In genomic region chr20:8019178-8019997, GRCh38 we compare ENCODE assay signal across 1 cellular context.
TF ChIP-seq lines count a peak whose summit lies in the region.

Gene TMX4, minus strand, starts transcription at chr20:8019761. Its CDS starts 148 bp downstream, at chr20:8019613.

TF ChIP-seq in HEK293, 187 proteins besides CTCF, POLR2A, EP300 and RAD21 (continued from another document and continues in another):
- TF ChIP-seq PATZ1 (tag by site-specific recombination; IDR thresholded peaks at IDR 0.05) = no peak
- TF ChIP-seq SP7 (tag by site-specific recombination; IDR thresholded peaks at IDR 0.05) = peak; percentile 37; the same call in 1 of the 2 replicates
- no peak for TF ChIP-seq ZSCAN18 (tag by site-specific recombination; IDR thresholded peaks at IDR 0.05)
- TF ChIP-seq SP3 (tag by site-specific recombination; IDR thresholded peaks at IDR 0.05) = peak; percentile 67
- TF ChIP-seq SCRT1 (tag by site-specific recombination; IDR thresholded peaks at IDR 0.05; ENCODE audit: borderline replicate concordance) = no peak
- 0 out of 2 replicates have a peak, but pooled peaks have one; percentile 15 for TF ChIP-seq ZIC2 (tag by site-specific recombination; IDR thresholded peaks at IDR 0.05)
- no peak for TF ChIP-seq ZNF416 (tag by site-specific recombination; IDR thresholded peaks at IDR 0.05)
- TF ChIP-seq ZSCAN16 (tag by site-specific recombination; IDR thresholded peaks at IDR 0.05) = no peak
- no peak for TF ChIP-seq ZNF391 (tag by site-specific recombination; IDR thresholded peaks at IDR 0.05; ENCODE audit: borderline replicate concordance, low read depth)
- no peak for TF ChIP-seq SALL2 (tag by site-specific recombination; IDR thresholded peaks at IDR 0.05; ENCODE audit: borderline replicate concordance)
- TF ChIP-seq HOXA7 (CRISPR knock-in tag; IDR thresholded peaks at IDR 0.05; ENCODE audit: borderline replicate concordance) = no peak
- no peak for TF ChIP-seq PRDM10 (tag by site-specific recombination; IDR thresholded peaks at IDR 0.05)
- TF ChIP-seq ZNF513 (tag by site-specific recombination; IDR thresholded peaks at IDR 0.05) = no peak
- peak; percentile 97 for TF ChIP-seq ZNF692 (tag by site-specific recombination; IDR thresholded peaks at IDR 0.05)
- TF ChIP-seq SP2 (tag by site-specific recombination; IDR thresholded peaks at IDR 0.05) = peak; percentile 57
- no peak for TF ChIP-seq OSR2 (tag by site-specific recombination; IDR thresholded peaks at IDR 0.05)
- TF ChIP-seq IKZF3 (tag by site-specific recombination; IDR thresholded peaks at IDR 0.05) = peak; percentile 50; the same call in 1 of the 2 replicates
- 0 out of 2 replicates have a peak, but pooled peaks have one; percentile 28 for TF ChIP-seq ZSCAN5A (tag by site-specific recombination; IDR thresholded peaks at IDR 0.05)
- 0 out of 2 replicates have a peak, but pooled peaks have one; percentile 2 for TF ChIP-seq ZNF600 (tag by site-specific recombination; IDR thresholded peaks at IDR 0.05)
- TF ChIP-seq ZNF280C (tag by site-specific recombination; IDR thresholded peaks at IDR 0.05) = no peak
- peak; percentile 78 for TF ChIP-seq ZNF335 (tag by site-specific recombination; conservative IDR thresholded peaks at IDR 0.05)
- TF ChIP-seq ZNF664 (tag by site-specific recombination; IDR thresholded peaks at IDR 0.05) = no peak
- no peak for TF ChIP-seq ZNF707 (tag by site-specific recombination; IDR thresholded peaks at IDR 0.05)
- no peak for TF ChIP-seq ZNF510 (tag by site-specific recombination; IDR thresholded peaks at IDR 0.05; ENCODE audit: insufficient replicate concordance)
- TF ChIP-seq HOXC10 (CRISPR knock-in tag; IDR thresholded peaks at IDR 0.05) = peak; percentile 74; the same call in 1 of the 2 replicates
- no peak for TF ChIP-seq ZNF704 (tag by site-specific recombination; IDR thresholded peaks at IDR 0.05)
- TF ChIP-seq ZNF768 (tag by site-specific recombination; IDR thresholded peaks at IDR 0.05) = no peak
- peak; percentile 63; the same call in 1 of the 2 replicates for TF ChIP-seq ZBTB20 (tag by site-specific recombination; IDR thresholded peaks at IDR 0.05)
- no peak for TF ChIP-seq ZFP3 (tag by site-specific recombination; IDR thresholded peaks at IDR 0.05; ENCODE audit: low read depth)
- TF ChIP-seq ZFP41 (tag by site-specific recombination; IDR thresholded peaks at IDR 0.05; ENCODE audit: borderline replicate concordance) = no peak
- TF ChIP-seq ZBTB17 (tag by site-specific recombination; IDR thresholded peaks at IDR 0.05) = peak; percentile 21; the same call in 1 of the 2 replicates
- no peak for TF ChIP-seq FEZF1 (tag by site-specific recombination; IDR thresholded peaks at IDR 0.05)
- TF ChIP-seq ZNF398 (tag by site-specific recombination; IDR thresholded peaks at IDR 0.05) = peak; percentile 28; the same call in 1 of the 2 replicates
- no peak for TF ChIP-seq GFI1B (tag by site-specific recombination; IDR thresholded peaks at IDR 0.05)
- no peak for TF ChIP-seq ZNF174 (tag by site-specific recombination; IDR thresholded peaks at IDR 0.05)
- no peak for TF ChIP-seq ZNF639 (tag by site-specific recombination; IDR thresholded peaks at IDR 0.05)
- TF ChIP-seq ZNF449 (tag by site-specific recombination; IDR thresholded peaks at IDR 0.05) = peak; percentile 71
